19 cellular contexts compared by ENCODE assay signal in the genomic region with DNA sequence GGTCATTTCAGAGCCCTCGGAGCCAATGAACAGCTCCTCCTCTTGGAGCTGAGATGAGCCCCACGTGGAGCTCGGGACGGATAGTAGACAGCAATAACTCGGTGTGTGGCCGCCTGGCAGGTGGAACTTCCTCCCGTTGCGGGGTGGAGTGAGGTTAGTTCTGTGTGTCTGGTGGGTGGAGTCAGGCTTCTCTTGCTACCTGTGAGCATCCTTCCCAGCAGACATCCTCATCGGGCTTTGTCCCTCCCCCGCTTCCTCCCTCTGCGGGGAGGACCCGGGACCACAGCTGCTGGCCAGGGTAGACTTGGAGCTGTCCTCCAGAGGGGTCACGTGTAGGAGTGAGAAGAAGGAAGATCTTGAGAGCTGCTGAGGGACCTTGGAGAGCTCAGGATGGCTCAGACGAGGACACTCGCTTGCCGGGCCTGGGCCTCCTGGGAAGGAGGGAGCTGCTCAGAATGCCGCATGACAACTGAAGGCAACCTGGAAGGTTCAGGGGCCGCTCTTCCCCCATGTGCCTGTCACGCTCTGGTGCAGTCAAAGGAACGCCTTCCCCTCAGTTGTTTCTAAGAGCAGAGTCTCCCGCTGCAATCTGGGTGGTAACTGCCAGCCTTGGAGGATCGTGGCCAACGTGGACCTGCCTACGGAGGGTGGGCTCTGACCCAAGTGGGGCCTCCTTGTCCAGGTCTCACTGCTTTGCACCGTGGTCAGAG. TPM values are rescaled to one million over a fixed set of nuclear protein-coding genes. Genes with fewer than 3 reads are reported as not detected.
DNase-seq lines count a peak whose midpoint lies in the region; ATAC-seq, FAIRE-seq and TF ChIP-seq lines count a peak whose summit lies in the region.
"Had no signal": no experiment of that assay in that cellular context is flagged by ENCODE, and none has a peak within 500 bp of the region (broad histone marks: within the 10 kb centered on the region; RNA-seq: fewer than 3 reads in every experiment).

No MANE protein-coding gene starts in this region.

- H3K27ac Mint-ChIP-seq in activated CD8-positive, alpha-beta T cell treated with anti-CD3 and anti-CD28 coated beads, Interleukin-2, amount 10 ng/mL, durations not matched to agents 7 days and 5 days = peak overlapping the region; percentile 68
- H3K27ac Mint-ChIP-seq in activated CD8-positive, alpha-beta T cell treated with anti-CD3 and anti-CD28 coated beads for 36 hours = no peak overlapping the region
- H3K27ac Mint-ChIP-seq in activated T-helper 1 cell treated with anti-CD3 and anti-CD28 coated beads, Interleukin-12 subunit alpha, Interleukin-12 subunit beta, Interleukin-2, Interleukin-4 antibody, amounts not matched to agents 30 ng/mL and 10 ng/mL and 1 ng/mL, durations not matched to agents 14 hours and 24 hours and 36 hours = no peak overlapping the region
- H3K27ac Mint-ChIP-seq in naive thymus-derived CD8-positive, alpha-beta T cell = peak overlapping the region in 7 of 10 donors; percentile 6 to 89 (median 49)
- no peak overlapping the region for H3K27ac Mint-ChIP-seq in chondrocyte (ENCODE audit: unreplicated experiment)
- H3K27ac Mint-ChIP-seq: HFFc6 had no signal

- POLR2A ChIA-PET in activated CD8-positive, alpha-beta T cell treated with anti-CD3 and anti-CD28 coated beads, Interleukin-2, amount 10 ng/mL, durations not matched to agents 7 days and 5 days (lab: Charles Lee) = no interaction called here
- POLR2A ChIA-PET in activated CD8-positive, alpha-beta T cell treated with anti-CD3 and anti-CD28 coated beads for 36 hours (lab: Charles Lee) = no interaction called here
- POLR2A ChIA-PET in naive thymus-derived CD8-positive, alpha-beta T cell (lab: Charles Lee) = no interaction called here

- no peaks in the 10 kb centered on the region for H3K27me3 Mint-ChIP-seq in activated CD8-positive, alpha-beta T cell treated with anti-CD3 and anti-CD28 coated beads, Interleukin-2, amount 10 ng/mL, durations not matched to agents 7 days and 5 days (ENCODE audit: low read depth)
- no peaks in the 10 kb centered on the region for H3K27me3 Mint-ChIP-seq in activated CD8-positive, alpha-beta T cell treated with anti-CD3 and anti-CD28 coated beads for 36 hours
- no peaks in the 10 kb centered on the region for H3K27me3 Mint-ChIP-seq in activated T-helper 1 cell treated with anti-CD3 and anti-CD28 coated beads, Interleukin-12 subunit alpha, Interleukin-12 subunit beta, Interleukin-2, Interleukin-4 antibody, amounts not matched to agents 30 ng/mL and 10 ng/mL and 1 ng/mL, durations not matched to agents 14 hours and 24 hours and 36 hours (ENCODE audit: insufficient read depth)
- no peaks in the 10 kb centered on the region for H3K27me3 Mint-ChIP-seq in naive thymus-derived CD8-positive, alpha-beta T cell
- H3K27me3 Mint-ChIP-seq in chondrocyte (ENCODE audit: low read depth) = no peaks in the 10 kb centered on the region

- CTCF ChIA-PET in activated CD8-positive, alpha-beta T cell treated with anti-CD3 and anti-CD28 coated beads, Interleukin-2, amount 10 ng/mL, durations not matched to agents 7 days and 5 days (lab: Charles Lee) = interaction anchor here (4.5 kb wide), 1 partner anchor 50 kb away, joined by 24 read pairs; no protein-coding TSS in a partner anchor
- CTCF ChIA-PET in activated CD8-positive, alpha-beta T cell treated with anti-CD3 and anti-CD28 coated beads for 36 hours (lab: Charles Lee) = no interaction called here

- DNase-seq in activated CD8-positive, alpha-beta T cell treated with anti-CD3 and anti-CD28 coated beads, Interleukin-2, amount 10 ng/mL, durations not matched to agents 7 days and 5 days = peak; percentile 37
- DNase-seq in activated CD8-positive, alpha-beta T cell treated with anti-CD3 and anti-CD28 coated beads for 36 hours = no peak
- DNase-seq in GM12891 (ENCODE audit: insufficient read length, low spot score) (no peak), chondrocyte (ENCODE audit: low spot score) (no peak), NCI-H2171 treated with DMSO at 0.1 percent for 48 hours (lab: John Stamatoyannopoulos, UW) (no peak)
- DNase-seq in activated T-helper 1 cell treated with anti-CD3 and anti-CD28 coated beads, Interleukin-12 subunit alpha, Interleukin-12 subunit beta, Interleukin-2, Interleukin-4 antibody, amounts not matched to agents 30 ng/mL and 10 ng/mL and 1 ng/mL, durations not matched to agents 14 hours and 24 hours and 36 hours (ENCODE audit: low spot score) = peak; percentile 5
- DNase-seq in naive thymus-derived CD8-positive, alpha-beta T cell = peak in 1 of 10 donors; percentile 19
- no peak for DNase-seq in stimulated activated CD4-positive, alpha-beta T cell treated with anti-CD3 and anti-CD28 coated beads, Interleukin-15, amount 100 ng/mL, for 24 hours
- DNase-seq: activated CD8-positive, alpha-beta memory T cell treated with anti-CD3 and anti-CD28 coated beads, Interleukin-2, amount 50 U/mL, for 48 hours; caudate nucleus; effector memory CD4-positive, alpha-beta T cell; heart left ventricle; HFFc6; Karpas-422; mesendoderm; NCI-H1105 treated with DMSO at 0.1 percent for 48 hours; retina; Right ventricle myocardium superior had no signal

- no peak overlapping the region for H3K4me3 Mint-ChIP-seq in activated CD8-positive, alpha-beta T cell treated with anti-CD3 and anti-CD28 coated beads, Interleukin-2, amount 10 ng/mL, durations not matched to agents 7 days and 5 days
- H3K4me3 Mint-ChIP-seq in activated CD8-positive, alpha-beta T cell treated with anti-CD3 and anti-CD28 coated beads for 36 hours = no peak overlapping the region
- H3K4me3 Mint-ChIP-seq in activated T-helper 1 cell treated with anti-CD3 and anti-CD28 coated beads, Interleukin-12 subunit alpha, Interleukin-12 subunit beta, Interleukin-2, Interleukin-4 antibody, amounts not matched to agents 30 ng/mL and 10 ng/mL and 1 ng/mL, durations not matched to agents 14 hours and 24 hours and 36 hours = no peak overlapping the region
- no peak overlapping the region for H3K4me3 Mint-ChIP-seq in naive thymus-derived CD8-positive, alpha-beta T cell
- H3K4me3 Mint-ChIP-seq in chondrocyte (ENCODE audit: unreplicated experiment) = no peak overlapping the region
- H3K4me3 Mint-ChIP-seq: HFFc6 had no signal

- peaks cover 14% of the 10 kb centered on the region for H3K36me3 Mint-ChIP-seq in activated CD8-positive, alpha-beta T cell treated with anti-CD3 and anti-CD28 coated beads, Interleukin-2, amount 10 ng/mL, durations not matched to agents 7 days and 5 days (ENCODE audit: low read depth)
- no peaks in the 10 kb centered on the region for H3K36me3 Mint-ChIP-seq in activated CD8-positive, alpha-beta T cell treated with anti-CD3 and anti-CD28 coated beads for 36 hours (ENCODE audit: low read depth)
- peaks cover 2% of the 10 kb centered on the region for H3K36me3 Mint-ChIP-seq in activated T-helper 1 cell treated with anti-CD3 and anti-CD28 coated beads, Interleukin-12 subunit alpha, Interleukin-12 subunit beta, Interleukin-2, Interleukin-4 antibody, amounts not matched to agents 30 ng/mL and 10 ng/mL and 1 ng/mL, durations not matched to agents 14 hours and 24 hours and 36 hours (ENCODE audit: low read depth)
- H3K36me3 Mint-ChIP-seq in naive thymus-derived CD8-positive, alpha-beta T cell = peaks cover 0 to 27% (median 2%) of the 10 kb centered on the region in 3 donors
- H3K36me3 Mint-ChIP-seq in chondrocyte (ENCODE audit: low read depth) = peaks cover 13% of the 10 kb centered on the region

- no peak for TF ChIP-seq CTCF in activated CD8-positive, alpha-beta T cell treated with anti-CD3 and anti-CD28 coated beads for 36 hours (IDR thresholded peaks at IDR 0.05)
- TF ChIP-seq CTCF in chondrocyte (IDR thresholded peaks at IDR 0.05) = no peak

- H3K4me1 Mint-ChIP-seq in activated CD8-positive, alpha-beta T cell treated with anti-CD3 and anti-CD28 coated beads, Interleukin-2, amount 10 ng/mL, durations not matched to agents 7 days and 5 days (ENCODE audit: low read depth) = peaks cover 20% of the 10 kb centered on the region
- H3K4me1 Mint-ChIP-seq in activated CD8-positive, alpha-beta T cell treated with anti-CD3 and anti-CD28 coated beads for 36 hours (ENCODE audit: low read depth) = peaks cover 9% of the 10 kb centered on the region
- peaks cover 17% of the 10 kb centered on the region for H3K4me1 Mint-ChIP-seq in activated T-helper 1 cell treated with anti-CD3 and anti-CD28 coated beads, Interleukin-12 subunit alpha, Interleukin-12 subunit beta, Interleukin-2, Interleukin-4 antibody, amounts not matched to agents 30 ng/mL and 10 ng/mL and 1 ng/mL, durations not matched to agents 14 hours and 24 hours and 36 hours (ENCODE audit: low read depth)
- peaks cover 10 to 19% (median 14%) of the 10 kb centered on the region in 4 donors for H3K4me1 Mint-ChIP-seq in naive thymus-derived CD8-positive, alpha-beta T cell
- H3K4me1 Mint-ChIP-seq in chondrocyte (ENCODE audit: low read depth) = no peaks in the 10 kb centered on the region

- H3K9me3 Mint-ChIP-seq in activated CD8-positive, alpha-beta T cell treated with anti-CD3 and anti-CD28 coated beads, Interleukin-2, amount 10 ng/mL, durations not matched to agents 7 days and 5 days (ENCODE audit: insufficient read depth) = no peaks in the 10 kb centered on the region
- H3K9me3 Mint-ChIP-seq in activated CD8-positive, alpha-beta T cell treated with anti-CD3 and anti-CD28 coated beads for 36 hours = no peaks in the 10 kb centered on the region
- H3K9me3 Mint-ChIP-seq in activated T-helper 1 cell treated with anti-CD3 and anti-CD28 coated beads, Interleukin-12 subunit alpha, Interleukin-12 subunit beta, Interleukin-2, Interleukin-4 antibody, amounts not matched to agents 30 ng/mL and 10 ng/mL and 1 ng/mL, durations not matched to agents 14 hours and 24 hours and 36 hours = no peaks in the 10 kb centered on the region
- no peaks in the 10 kb centered on the region for H3K9me3 Mint-ChIP-seq in naive thymus-derived CD8-positive, alpha-beta T cell
- no peaks in the 10 kb centered on the region for H3K9me3 Mint-ChIP-seq in chondrocyte (ENCODE audit: low read depth)
- H3K9me3 Mint-ChIP-seq: HFFc6 had no signal

- TF ChIP-seq POLR2A in GM12891 (IDR thresholded peaks at IDR 0.05; ENCODE audit: low read depth, low read length) = no peak

- intact Hi-C loops in activated CD8-positive, alpha-beta T cell treated with anti-CD3 and anti-CD28 coated beads for 36 hours (cut with micrococcal nuclease) = no loop called here
- intact Hi-C loops in activated T-helper 1 cell treated with anti-CD3 and anti-CD28 coated beads, Interleukin-12 subunit alpha, Interleukin-12 subunit beta, Interleukin-2, Interleukin-4 antibody, amounts not matched to agents 30 ng/mL and 10 ng/mL and 1 ng/mL, durations not matched to agents 14 hours and 24 hours and 36 hours (cut with micrococcal nuclease) = no loop called here

- FAIRE-seq in GM12891 (lab: Jason Lieb, UNC) = no peak
- FAIRE-seq: islet of Langerhans had no signal

- ATAC-seq in activated CD8-positive, alpha-beta T cell treated with anti-CD3 and anti-CD28 coated beads, Interleukin-2, amount 10 ng/mL, durations not matched to agents 7 days and 5 days = peak; percentile 29
- ATAC-seq in activated CD8-positive, alpha-beta T cell treated with anti-CD3 and anti-CD28 coated beads for 36 hours = no peak
- ATAC-seq in naive thymus-derived CD8-positive, alpha-beta T cell = peak in 1 of 2 donors; percentile 33
- ATAC-seq: heart left ventricle had no signal

RNA-seq across cellular contexts. Expression of gene MSANTD1, which starts 5.7 kb away (rescaled TPM):
- 1 to 10 TPM in 1 of 2 experiments, under 1 TPM in 1; 0.83 to 1.0 TPM for total RNA-seq in activated CD8-positive, alpha-beta T cell treated with anti-CD3 and anti-CD28 coated beads, Interleukin-2, amount 10 ng/mL, durations not matched to agents 7 days and 5 days
- under 1 TPM; 0.43 TPM for total RNA-seq in activated CD8-positive, alpha-beta T cell treated with anti-CD3 and anti-CD28 coated beads for 36 hours
- 1.1 TPM for polyA plus RNA-seq in GM12891 (2012; ENCODE audit: low read depth, missing spikeins)
- 0.73 and 1.2 TPM in 2 replicates for total RNA-seq in activated T-helper 1 cell treated with anti-CD3 and anti-CD28 coated beads, Interleukin-12 subunit alpha, Interleukin-12 subunit beta, Interleukin-2, Interleukin-4 antibody, amounts not matched to agents 30 ng/mL and 10 ng/mL and 1 ng/mL, durations not matched to agents 14 hours and 24 hours and 36 hours
- total RNA-seq in naive thymus-derived CD8-positive, alpha-beta T cell = 1 to 10 TPM; 1.8 to 2.1 TPM
- polyA plus RNA-seq in naive thymus-derived CD8-positive, alpha-beta T cell = under 1 TPM in 1 of 3 donors, not detected in 2; 0.18 TPM
- 0.55 to 1.7 TPM (median 0.64 TPM) in 3 replicates for total RNA-seq in chondrocyte

RNA-seq across cellular contexts. Expression of gene RGS12, which starts 49.6 kb away (rescaled TPM):
- total RNA-seq in activated CD8-positive, alpha-beta T cell treated with anti-CD3 and anti-CD28 coated beads, Interleukin-2, amount 10 ng/mL, durations not matched to agents 7 days and 5 days = 1 to 10 TPM; 4.7 to 8.3 TPM
- 1 to 10 TPM; 4.6 to 4.7 TPM for total RNA-seq in activated CD8-positive, alpha-beta T cell treated with anti-CD3 and anti-CD28 coated beads for 36 hours
- 3.9 TPM for polyA plus RNA-seq in GM12891 (2012; ENCODE audit: low read depth, missing spikeins)
- total RNA-seq in activated T-helper 1 cell treated with anti-CD3 and anti-CD28 coated beads, Interleukin-12 subunit alpha, Interleukin-12 subunit beta, Interleukin-2, Interleukin-4 antibody, amounts not matched to agents 30 ng/mL and 10 ng/mL and 1 ng/mL, durations not matched to agents 14 hours and 24 hours and 36 hours = 3.1 and 3.6 TPM in 2 replicates
- 1 to 10 TPM; 1.2 to 1.6 TPM for total RNA-seq in naive thymus-derived CD8-positive, alpha-beta T cell
- polyA plus RNA-seq in naive thymus-derived CD8-positive, alpha-beta T cell = 1 to 10 TPM; 2.0 to 2.6 (median 2.1) TPM
- 19.0 to 24.2 TPM (median 19.3 TPM) in 3 replicates for total RNA-seq in chondrocyte

Comparison
In these comparisons a context has a peak if more than half of its experiments do, and no peak if none do; other contexts are left out.
1. DNase-seq: peak in activated CD8-positive, alpha-beta T cell treated with anti-CD3 and anti-CD28 coated beads, Interleukin-2, amount 10 ng/mL, durations not matched to agents 7 days and 5 days (single experiment) and activated T-helper 1 cell treated with anti-CD3 and anti-CD28 coated beads, Interleukin-12 subunit alpha, Interleukin-12 subunit beta, Interleukin-2, Interleukin-4 antibody, amounts not matched to agents 30 ng/mL and 10 ng/mL and 1 ng/mL, durations not matched to agents 14 hours and 24 hours and 36 hours (single experiment); none in activated CD8-positive, alpha-beta T cell treated with anti-CD3 and anti-CD28 coated beads for 36 hours (single experiment), GM12891 (single experiment), stimulated activated CD4-positive, alpha-beta T cell treated with anti-CD3 and anti-CD28 coated beads, Interleukin-15, amount 100 ng/mL, for 24 hours (single experiment), chondrocyte (single experiment) and NCI-H2171 treated with DMSO at 0.1 percent for 48 hours (single experiment).
2. H3K27ac Mint-ChIP-seq: peak in activated CD8-positive, alpha-beta T cell treated with anti-CD3 and anti-CD28 coated beads, Interleukin-2, amount 10 ng/mL, durations not matched to agents 7 days and 5 days (single experiment) and naive thymus-derived CD8-positive, alpha-beta T cell (7 of 10); none in activated CD8-positive, alpha-beta T cell treated with anti-CD3 and anti-CD28 coated beads for 36 hours (single experiment), activated T-helper 1 cell treated with anti-CD3 and anti-CD28 coated beads, Interleukin-12 subunit alpha, Interleukin-12 subunit beta, Interleukin-2, Interleukin-4 antibody, amounts not matched to agents 30 ng/mL and 10 ng/mL and 1 ng/mL, durations not matched to agents 14 hours and 24 hours and 36 hours (single experiment) and chondrocyte (single experiment).